8 cellular contexts compared by ENCODE assay signal in genomic region chr22:37752189-37753061, GRCh38. TPM values are rescaled to one million over a fixed set of nuclear protein-coding genes. Genes with fewer than 3 reads are reported as not detected.
DNase-seq lines count a peak whose midpoint lies in the region; ATAC-seq and TF ChIP-seq lines count a peak whose summit lies in the region.

No MANE protein-coding gene starts in this region.

- ATAC-seq in PC-3 (peak; percentile 75), HG03520 (IDR thresholded peaks at IDR 0.05; ENCODE audit: unreplicated experiment) (no peak), HG02885 (IDR thresholded peaks at IDR 0.05; ENCODE audit: poor library complexity, unreplicated experiment) (no peak)

- CTCF ChIA-PET in BJ (lab: Yijun Ruan, JAX): interaction anchor here (0.9 to 1.8 kb wide), 5 partner anchors 14 to 109 kb away, joined by 3 to 5 read pairs (median 3); no protein-coding TSS in a partner anchor
- CTCF ChIA-PET in PC-3 (lab: Charles Lee): interaction anchor here (1.0 kb wide), 1 partner anchor 30 kb away, joined by 5 read pairs; no protein-coding TSS in a partner anchor

- H3K4me2 ChIP-seq in PC-3 (ENCODE audit: low read length): peak overlapping the region; percentile 53

- no peaks in the 10 kb centered on the region for H3K9me3 ChIP-seq in PC-3 (ENCODE audit: low read length)

- peak overlapping the region; percentile 91 for H3K27ac ChIP-seq in PC-3 (ENCODE audit: low read length)

- H3K36me3 ChIP-seq in BJ (ENCODE audit: control insufficient read depth, insufficient read depth, low read length): peaks cover 29% of the 10 kb centered on the region
- peaks cover 10% of the 10 kb centered on the region for H3K36me3 ChIP-seq in PC-3 (ENCODE audit: low read depth, low read length)

- H3F3A ChIP-seq in PC-3 (ENCODE audit: low read length, unreplicated experiment): no peaks in the 10 kb centered on the region

- peaks cover 70% of the 10 kb centered on the region for H3K4me1 ChIP-seq in PC-3 (ENCODE audit: insufficient read depth, low read length)

- BruUV-seq in PC-3 (replicated peaks; lab: Mats Ljungman, UMichigan): TSS peak; percentile 43

- H3K9ac ChIP-seq in PC-3 (ENCODE audit: low read length): peak overlapping the region; percentile 44

- H2AFZ ChIP-seq in PC-3 (ENCODE audit: low read length): no peak overlapping the region

- H3K79me2 ChIP-seq in PC-3 (ENCODE audit: low read length): peaks cover 64% of the 10 kb centered on the region

- H3K27me3 ChIP-seq in BJ (ENCODE audit: control insufficient read depth, insufficient read depth, low read length) (no peaks in the 10 kb centered on the region), PC-3 (ENCODE audit: low read length) (no peaks in the 10 kb centered on the region)

- no peaks in the 10 kb centered on the region for H3K9me2 ChIP-seq in PC-3 (replicated peaks; ENCODE audit: low read length)

- H4K20me1 ChIP-seq in PC-3 (ENCODE audit: low read length): no peaks in the 10 kb centered on the region

- DNase-seq in BJ (ENCODE audit: low read depth): peak; percentile 89
- DNase-seq in PC-3: peak; percentile 98
- peak; percentile 98 for DNase-seq in fibroblast of mammary gland (ENCODE audit: low read depth)
- DNase-seq in non-pigmented ciliary epithelial cell (ENCODE audit: low read depth): peak; percentile 58
- no peak for DNase-seq in activated CD4-positive, alpha-beta T cell treated with anti-CD3 and anti-CD28 coated beads for 48 hours
- no peak for DNase-seq in GDM1 (lab: John Stamatoyannopoulos, UW)

- TF ChIP-seq CTCF in BJ (IDR thresholded peaks at IDR 0.05; ENCODE audit: insufficient read depth, low read depth, low read length): peak; percentile 53
- no peak for TF ChIP-seq CTCF in PC-3 (conservative IDR thresholded peaks at IDR 0.05; ENCODE audit: low read depth, low read length)
- TF ChIP-seq CTCF in fibroblast of mammary gland (conservative IDR thresholded peaks at IDR 0.05; ENCODE audit: control insufficient read depth, insufficient read depth, low read depth, low read length): no peak

- intact Hi-C loops in PC-3 (cut with micrococcal nuclease): loop anchor here (1.0 kb wide), 2 partner anchors 25 to 30 kb away; no protein-coding TSS in a partner anchor

- H3K4me3 ChIP-seq in BJ (ENCODE audit: low read depth, low read length) (no peak overlapping the region), PC-3 (ENCODE audit: low read length) (no peak overlapping the region), fibroblast of mammary gland (ENCODE audit: control insufficient read depth, low read depth, low read length) (no peak overlapping the region)

- POLR2A ChIA-PET in BJ (lab: Charles Lee): interaction anchor here (0.6 kb wide), 2 partner anchors 88 to 150 kb away, joined by 3 to 9 read pairs; no protein-coding TSS in a partner anchor
- POLR2A ChIA-PET in PC-3 (lab: Charles Lee; ENCODE audit: unreplicated experiment): interaction anchor here (0.8 kb wide), 1 partner anchor 30 kb away, joined by 4 read pairs; no protein-coding TSS in a partner anchor

RNA-seq across cellular contexts. Expression of gene GCAT, which starts 55.3 kb away (rescaled TPM):
- polyA plus RNA-seq in BJ (2011; rRNA removed): 12.6 and 24.9 TPM in 2 replicates
- 13.6 and 17.3 TPM in 2 replicates for polyA minus RNA-seq in BJ (2011; rRNA and poly(A)+ RNA removed)
- total RNA-seq in PC-3 (2014; rRNA removed): 26.0 and 33.3 TPM in 2 replicates

RNA-seq across cellular contexts. Expression of gene TRIOBP, which starts 55.6 kb away (rescaled TPM):
- 52.0 and 73.9 TPM in 2 replicates for polyA plus RNA-seq in BJ (2011; rRNA removed)
- 86.6 and 99.0 TPM in 2 replicates for polyA minus RNA-seq in BJ (2011; rRNA and poly(A)+ RNA removed)
- 64.5 and 74.8 TPM in 2 replicates for total RNA-seq in PC-3 (2014; rRNA removed)

Comparison
In these comparisons a context has a peak if more than half of its experiments do, and no peak if none do; other contexts are left out.
1. DNase-seq: peak in BJ (single experiment), PC-3 (single experiment), fibroblast of mammary gland (single experiment) and non-pigmented ciliary epithelial cell (single experiment); none in activated CD4-positive, alpha-beta T cell treated with anti-CD3 and anti-CD28 coated beads for 48 hours (single experiment) and GDM1 (single experiment).